ENCODE assay signal across 9 cellular contexts in the genomic region with DNA sequence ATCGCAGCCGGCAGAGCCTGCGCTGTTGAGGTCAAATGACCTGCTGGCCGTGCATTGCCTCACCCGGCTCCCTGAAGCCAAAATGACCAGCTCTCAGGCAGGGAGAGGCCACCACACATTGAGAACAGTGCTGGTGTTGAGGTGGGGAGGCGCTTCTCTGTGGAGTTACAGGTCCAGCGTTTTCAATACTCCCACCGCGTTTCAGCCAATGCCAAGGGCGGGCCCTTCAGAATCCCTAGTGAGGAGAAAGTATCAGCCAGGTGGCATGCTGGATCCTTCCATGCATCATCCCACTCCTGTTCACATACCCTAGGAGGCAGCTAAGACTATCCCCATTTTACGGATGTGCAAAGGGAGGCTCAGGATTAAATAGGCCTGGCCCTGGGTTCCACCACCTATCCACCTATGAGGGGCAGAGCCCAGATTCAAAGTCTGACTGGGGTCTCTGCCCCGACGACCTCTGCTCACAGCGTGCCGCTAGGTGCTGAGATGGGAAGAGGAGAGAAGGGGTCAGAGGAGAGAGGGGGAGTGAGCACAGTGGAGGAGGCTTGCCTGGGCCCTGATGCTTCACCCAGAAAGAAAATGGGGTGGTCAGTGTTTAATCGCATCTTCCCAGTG.
A peak's percentile ranks its signal among the peaks of the same experiment; 100 is the strongest.
DNase-seq lines count a peak whose midpoint lies in the region; ATAC-seq and TF ChIP-seq lines count a peak whose summit lies in the region.
"Had no signal": no experiment of that assay in that cellular context is flagged by ENCODE, and none has a peak within 500 bp of the region (broad histone marks: within the 10 kb centered on the region; RNA-seq: fewer than 3 reads in every experiment).

No MANE protein-coding gene starts in this region.

- H3K4ac ChIP-seq in mesendoderm (ENCODE audit: low read depth, low read length), result no peak overlapping the region

- H3K4me3 ChIP-seq in SK-N-SH (ENCODE audit: low read depth in 2 of 2, low read length in 1 of 2) (no peak overlapping the region), mesendoderm (ENCODE audit: low read length) (no peak overlapping the region)
- H3K4me3 ChIP-seq: A549 had no signal

- peaks cover 3% of the 10 kb centered on the region for H3K36me3 Mint-ChIP-seq in T-helper 1 cell treated with Interleukin-12 subunit alpha and Interleukin-12 subunit beta and Interleukin-4 antibody, amounts not matched to agents 30 μg/mL and 1 μg/mL, for 36 hours (ENCODE audit: low read depth)
- no peaks in the 10 kb centered on the region for H3K36me3 Mint-ChIP-seq in glutamatergic neuron (ENCODE audit: unreplicated experiment)
- peaks cover 33% of the 10 kb centered on the region for H3K36me3 Mint-ChIP-seq in stimulated activated effector memory CD8-positive, alpha-beta T cell treated with anti-CD3 and anti-CD28 coated beads, Interleukin-12 subunit alpha, Interleukin-12 subunit beta, amount 100 ng/mL, for 72 hours

- TF ChIP-seq CTCF in SK-N-SH (IDR thresholded peaks at IDR 0.05) (no peak), glutamatergic neuron (IDR thresholded peaks at IDR 0.05; ENCODE audit: partially characterized antibody, unreplicated experiment) (no peak)

- 87% methylated on average over 12 of the region's 16 CpGs for WGBS in SK-N-SH (ENCODE audit: low lambda C conversion rate)
- WGBS in mesendoderm (ENCODE audit: extremely low coverage, insufficient coverage, low lambda C conversion rate), result no CpG with 5 or more reads among the region's 16 CpGs

- no peak overlapping the region for H4K8ac ChIP-seq in mesendoderm (ENCODE audit: low read depth, low read length)

- no peaks in the 10 kb centered on the region for H4K20me1 ChIP-seq in SK-N-SH (ENCODE audit: insufficient read depth)

- POLR2A ChIA-PET in SK-N-SH (lab: Yijun Ruan, JAX), result interaction anchor here (1.4 to 11.0 kb wide), 2 partner anchors 16 to 135 kb away, joined by 4 to 154 read pairs; a partner anchor contains a TSS

- no peak overlapping the region for H4K5ac ChIP-seq in mesendoderm (ENCODE audit: low read length)

- no peaks in the 10 kb centered on the region for H3K9me3 Mint-ChIP-seq in T-helper 1 cell treated with Interleukin-12 subunit alpha and Interleukin-12 subunit beta and Interleukin-4 antibody, amounts not matched to agents 30 μg/mL and 1 μg/mL, for 36 hours
- H3K9me3 Mint-ChIP-seq in glutamatergic neuron (ENCODE audit: unreplicated experiment), result peaks cover 7% of the 10 kb centered on the region
- no peaks in the 10 kb centered on the region for H3K9me3 Mint-ChIP-seq in stimulated activated effector memory CD8-positive, alpha-beta T cell treated with anti-CD3 and anti-CD28 coated beads, Interleukin-12 subunit alpha, Interleukin-12 subunit beta, amount 100 ng/mL, for 72 hours

- TF ChIP-seq RAD21 in SK-N-SH (IDR thresholded peaks at IDR 0.05; ENCODE audit: low read length), result no peak

- H3K9ac ChIP-seq in SK-N-SH (no peak overlapping the region), mesendoderm (ENCODE audit: low read length) (no peak overlapping the region)

- H3K18ac ChIP-seq in mesendoderm (ENCODE audit: low read length), result no peak overlapping the region

- H3K27ac ChIP-seq in SK-N-SH (ENCODE audit: low read depth in 2 of 2, low read length in 1 of 2) (peak overlapping the region; percentile 17 to 96; a peak in 3 of 4 replicates), mesendoderm (ENCODE audit: low read depth, low read length) (no peak overlapping the region)

- H3K79me1 ChIP-seq in mesendoderm (ENCODE audit: low read length), result no peaks in the 10 kb centered on the region

- DNase-seq in T-helper 1 cell (no peak), SK-N-SH (no peak), glutamatergic neuron (no peak), mesendoderm (no peak), middle frontal gyrus (ENCODE audit: extremely low spot score, low spot score) (no peak)
- no peak for DNase-seq in stimulated activated effector memory CD8-positive, alpha-beta T cell treated with anti-CD3 and anti-CD28 coated beads, Interleukin-12 subunit alpha, Interleukin-12 subunit beta, amount 100 ng/mL, for 72 hours (ENCODE audit: low spot score in 2 of 2)

- peak overlapping the region; percentile 65 for H3K4me3 Mint-ChIP-seq in T-helper 1 cell treated with Interleukin-12 subunit alpha and Interleukin-12 subunit beta and Interleukin-4 antibody, amounts not matched to agents 30 μg/mL and 1 μg/mL, for 36 hours
- peak overlapping the region; percentile 49 for H3K4me3 Mint-ChIP-seq in glutamatergic neuron (ENCODE audit: unreplicated experiment)
- peak overlapping the region; percentile 80 for H3K4me3 Mint-ChIP-seq in stimulated activated effector memory CD8-positive, alpha-beta T cell treated with anti-CD3 and anti-CD28 coated beads, Interleukin-12 subunit alpha, Interleukin-12 subunit beta, amount 100 ng/mL, for 72 hours

- peaks cover 3% of the 10 kb centered on the region for H3F3A ChIP-seq in SK-N-SH (replicated peaks; ENCODE audit: insufficient read depth)

- H3K56ac ChIP-seq in mesendoderm (ENCODE audit: low read length), result no peak overlapping the region

- H3K36me3 ChIP-seq in SK-N-SH (replicated peaks in 1 of 2; ENCODE audit: control insufficient read depth in 1 of 2, insufficient read depth in 2 of 2, low read length in 1 of 2), result no peaks in the 10 kb centered on the region
- no peaks in the 10 kb centered on the region for H3K36me3 ChIP-seq in mesendoderm (ENCODE audit: control insufficient read depth, insufficient read depth, low read length)

- CTCF ChIA-PET in SK-N-SH (lab: Yijun Ruan, JAX), result interaction anchor here (0.6 to 1.9 kb wide), 8 partner anchors 11 to 1117 kb away, joined by 3 to 6 read pairs (median 4); no protein-coding TSS in a partner anchor

- no peak overlapping the region for H2AK5ac ChIP-seq in mesendoderm (ENCODE audit: low read length)

- ATAC-seq in stimulated activated effector memory CD8-positive, alpha-beta T cell treated with anti-CD3 and anti-CD28 coated beads, Interleukin-12 subunit alpha, Interleukin-12 subunit beta, amount 100 ng/mL, for 72 hours, result no peak
- ATAC-seq in GM21528 (IDR thresholded peaks at IDR 0.05; ENCODE audit: low FRiP score, unreplicated experiment), result no peak

- no peak for TF ChIP-seq EP300 in SK-N-SH (IDR thresholded peaks at IDR 0.05; ENCODE audit: borderline replicate concordance in 1 of 2, low read depth in 1 of 2, low read length in 1 of 2)

- H3K4me2 ChIP-seq in SK-N-SH (peak overlapping the region; percentile 42; the same call in 1 of the 2 replicates), mesendoderm (ENCODE audit: low read length) (no peak overlapping the region)
- H3K4me2 ChIP-seq: A549 had no signal

- H3K27ac Mint-ChIP-seq in T-helper 1 cell treated with Interleukin-12 subunit alpha and Interleukin-12 subunit beta and Interleukin-4 antibody, amounts not matched to agents 30 μg/mL and 1 μg/mL, for 36 hours, result peak overlapping the region; percentile 98
- H3K27ac Mint-ChIP-seq in glutamatergic neuron (ENCODE audit: unreplicated experiment), result peak overlapping the region; percentile 81
- H3K27ac Mint-ChIP-seq in stimulated activated effector memory CD8-positive, alpha-beta T cell treated with anti-CD3 and anti-CD28 coated beads, Interleukin-12 subunit alpha, Interleukin-12 subunit beta, amount 100 ng/mL, for 72 hours, result peak overlapping the region; percentile 98

- H3K9me3 ChIP-seq in SK-N-SH, result no peaks in the 10 kb centered on the region
- H3K9me3 ChIP-seq: A549 had no signal

- no peaks in the 10 kb centered on the region for H3K79me2 ChIP-seq in SK-N-SH (ENCODE audit: insufficient read depth)
- H3K79me2 ChIP-seq in mesendoderm (ENCODE audit: control insufficient read depth, insufficient read depth, low read length), result no peaks in the 10 kb centered on the region

- H3K27me3 ChIP-seq in SK-N-SH (ENCODE audit: insufficient read depth) (no peaks in the 10 kb centered on the region), mesendoderm (ENCODE audit: insufficient read depth, low read length, poor library complexity) (no peaks in the 10 kb centered on the region)

- H3K4me1 ChIP-seq in SK-N-SH (ENCODE audit: control insufficient read depth in 1 of 2, insufficient read depth in 2 of 2, low read depth in 1 of 2, low read length in 1 of 2), result peaks cover 17 to 62% of the 10 kb centered on the region in 2 experiments; a peak in 3 of 4 replicates
- no peaks in the 10 kb centered on the region for H3K4me1 ChIP-seq in mesendoderm (ENCODE audit: control insufficient read depth, low read depth, low read length)

- no peaks in the 10 kb centered on the region for H3K9me2 ChIP-seq in SK-N-SH

- H2BK120ac ChIP-seq in mesendoderm (ENCODE audit: low read depth, low read length), result no peak overlapping the region

- H2AFZ ChIP-seq in SK-N-SH (ENCODE audit: low read depth), result no peak overlapping the region

- no peak overlapping the region for H2BK5ac ChIP-seq in mesendoderm (ENCODE audit: low read length)

- no peak overlapping the region for H2BK15ac ChIP-seq in mesendoderm (replicated peaks; ENCODE audit: low read depth)

- peaks cover 77% of the 10 kb centered on the region for H3K4me1 Mint-ChIP-seq in T-helper 1 cell treated with Interleukin-12 subunit alpha and Interleukin-12 subunit beta and Interleukin-4 antibody, amounts not matched to agents 30 μg/mL and 1 μg/mL, for 36 hours (ENCODE audit: low read depth)
- H3K4me1 Mint-ChIP-seq in glutamatergic neuron (ENCODE audit: low read depth, unreplicated experiment), result peaks cover 11% of the 10 kb centered on the region
- peaks cover 91% of the 10 kb centered on the region for H3K4me1 Mint-ChIP-seq in stimulated activated effector memory CD8-positive, alpha-beta T cell treated with anti-CD3 and anti-CD28 coated beads, Interleukin-12 subunit alpha, Interleukin-12 subunit beta, amount 100 ng/mL, for 72 hours

- no peak overlapping the region for H3K23ac ChIP-seq in mesendoderm (ENCODE audit: low read length)

- H3K27me3 Mint-ChIP-seq in T-helper 1 cell treated with Interleukin-12 subunit alpha and Interleukin-12 subunit beta and Interleukin-4 antibody, amounts not matched to agents 30 μg/mL and 1 μg/mL, for 36 hours (ENCODE audit: low read depth), result no peaks in the 10 kb centered on the region
- H3K27me3 Mint-ChIP-seq in glutamatergic neuron (ENCODE audit: unreplicated experiment), result peaks cover 13% of the 10 kb centered on the region

TF ChIP-seq in SK-N-SH, 30 proteins besides CTCF, POLR2A, EP300 and RAD21 (continues in another document):
- TF ChIP-seq, protein P1, sequence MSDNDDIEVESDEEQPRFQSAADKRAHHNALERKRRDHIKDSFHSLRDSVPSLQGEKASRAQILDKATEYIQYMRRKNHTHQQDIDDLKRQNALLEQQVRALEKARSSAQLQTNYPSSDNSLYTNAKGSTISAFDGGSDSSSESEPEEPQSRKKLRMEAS (IDR thresholded peaks at IDR 0.05; ENCODE audit: low read depth), result no peak
- TF ChIP-seq, protein P2, sequence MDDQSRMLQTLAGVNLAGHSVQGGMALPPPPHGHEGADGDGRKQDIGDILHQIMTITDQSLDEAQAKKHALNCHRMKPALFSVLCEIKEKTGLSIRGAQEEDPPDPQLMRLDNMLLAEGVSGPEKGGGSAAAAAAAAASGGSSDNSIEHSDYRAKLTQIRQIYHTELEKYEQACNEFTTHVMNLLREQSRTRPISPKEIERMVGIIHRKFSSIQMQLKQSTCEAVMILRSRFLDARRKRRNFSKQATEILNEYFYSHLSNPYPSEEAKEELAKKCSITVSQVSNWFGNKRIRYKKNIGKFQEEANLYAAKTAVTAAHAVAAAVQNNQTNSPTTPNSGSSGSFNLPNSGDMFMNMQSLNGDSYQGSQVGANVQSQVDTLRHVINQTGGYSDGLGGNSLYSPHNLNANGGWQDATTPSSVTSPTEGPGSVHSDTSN (IDR thresholded peaks at IDR 0.05), result no peak
- TF ChIP-seq TEAD4 (IDR thresholded peaks at IDR 0.05; ENCODE audit: borderline replicate concordance, insufficient read depth), result no peak
